9 cellular contexts compared by ENCODE assay signal in genomic region chr22:29071261-29072045, GRCh38. TPM values are rescaled to one million over a fixed set of nuclear protein-coding genes. Genes with fewer than 3 reads are reported as not detected.
DNase-seq lines count a peak whose midpoint lies in the region; ATAC-seq and TF ChIP-seq lines count a peak whose summit lies in the region.
"Had no signal": no experiment of that assay in that cellular context is flagged by ENCODE, and none has a peak within 500 bp of the region (broad histone marks: within the 10 kb centered on the region; RNA-seq: fewer than 3 reads in every experiment).

No MANE protein-coding gene starts in this region.

- CTCF ChIA-PET in OCI-LY7 (lab: Charles Lee; ENCODE audit: unreplicated experiment) = no interaction called here

- no peaks in the 10 kb centered on the region for H4K20me1 ChIP-seq in OCI-LY7 (ENCODE audit: insufficient read depth, low read length)

- H3K4me2 ChIP-seq in OCI-LY7 (ENCODE audit: low read length) = no peak overlapping the region

- peaks cover 0 to 14% of the 10 kb centered on the region in 2 donors for H3K4me1 ChIP-seq in ascending aorta
- H3K4me1 ChIP-seq in iPS-20b (ENCODE audit: insufficient read depth, low read length) = peaks cover 7% of the 10 kb centered on the region; the same call in 1 of the 2 replicates
- no peaks in the 10 kb centered on the region for H3K4me1 ChIP-seq in OCI-LY7 (ENCODE audit: insufficient read depth, low read length, poor library complexity, severe bottlenecking)

- BruUV-seq in OCI-LY7 (replicated peaks; lab: Mats Ljungman, UMichigan) = no TSS peak

- H3K9me3 ChIP-seq in ascending aorta (no peaks in the 10 kb centered on the region), iPS-20b (ENCODE audit: insufficient read depth, low read depth, low read length) (no peaks in the 10 kb centered on the region), OCI-LY7 (ENCODE audit: low read length) (no peaks in the 10 kb centered on the region)

- H3K4me3 ChIP-seq in ascending aorta (peak overlapping the region; percentile 40 to 91), iPS-20b (ENCODE audit: low read length) (peak overlapping the region; percentile 61), OCI-LY7 (ENCODE audit: low read depth, low read length, poor library complexity, severe bottlenecking) (no peak overlapping the region)

- ATAC-seq in GM21390 (IDR thresholded peaks at IDR 0.05; ENCODE audit: unreplicated experiment) = no peak

- TF ChIP-seq CTCF in ascending aorta (IDR thresholded peaks at IDR 0.05) (no peak), OCI-LY7 (conservative IDR thresholded peaks at IDR 0.05; ENCODE audit: low read length) (no peak)

- H3K36me3 ChIP-seq in ascending aorta = no peaks in the 10 kb centered on the region
- H3K36me3 ChIP-seq in iPS-20b (ENCODE audit: insufficient read depth, low read depth, low read length) = no peaks in the 10 kb centered on the region
- no peaks in the 10 kb centered on the region for H3K36me3 ChIP-seq in OCI-LY7 (ENCODE audit: insufficient read depth, low read length)

- H3K9ac ChIP-seq in iPS-20b (ENCODE audit: low read depth, low read length) = no peak overlapping the region

- DNase-seq in EL (peak; percentile 52), NCI-H1694 treated with DMSO at 0.1 percent for 48 hours (lab: John Stamatoyannopoulos, UW) (peak; percentile 68), ascending aorta (ENCODE audit: low spot score in 2 of 2) (peak in 1 of 2 donors; percentile 72), OCI-LY7 (ENCODE audit: low spot score) (no peak), UCSD-AML1 (lab: John Stamatoyannopoulos, UW; ENCODE audit: unreplicated experiment) (no peak)
- peak; percentile 29 to 56 for DNase-seq in stimulated activated CD4-positive, alpha-beta T cell treated with anti-CD3 and anti-CD28 coated beads, Interleukin-2, amount 100 ng/mL, for 24 hours

- H3K27me3 ChIP-seq in ascending aorta (no peaks in the 10 kb centered on the region), iPS-20b (ENCODE audit: insufficient read depth, low read length) (peaks cover 70% of the 10 kb centered on the region)

- POLR2A ChIA-PET in OCI-LY7 (lab: Charles Lee) = no interaction called here

- intact Hi-C loops in ascending aorta (cut with DNase I) = loop anchor here (5.0 kb wide), 1 partner anchor 81 kb away; no protein-coding TSS in a partner anchor
- intact Hi-C loops in OCI-LY7 (cut with micrococcal nuclease; ENCODE audit: unreplicated experiment) = no loop called here

- H2AFZ ChIP-seq in OCI-LY7 (ENCODE audit: low read length) = no peak overlapping the region

- H3K27ac ChIP-seq in ascending aorta (no peak overlapping the region), iPS-20b (ENCODE audit: low read length) (no peak overlapping the region), OCI-LY7 (ENCODE audit: low read depth, low read length, poor library complexity, severe bottlenecking) (no peak overlapping the region)

- no peaks in the 10 kb centered on the region for H3K79me2 ChIP-seq in OCI-LY7 (ENCODE audit: insufficient read depth, low read depth, low read length)

- no peaks in the 10 kb centered on the region for H3K9me2 ChIP-seq in OCI-LY7 (ENCODE audit: insufficient read depth, low read length)

RNA-seq across cellular contexts. Expression of gene KREMEN1, which starts 1.4 kb away (rescaled TPM):
- total RNA-seq in ascending aorta (10.7 TPM), OCI-LY7 (2022) (not detected in 2 replicates)
- not detected in 2 replicates for total RNA-seq in OCI-LY7 (2014; rRNA removed; shearing (Covaris generic))

RNA-seq across cellular contexts. Expression of gene C22orf31, which starts 9.8 kb away (rescaled TPM):
- total RNA-seq in ascending aorta (not detected), OCI-LY7 (2022) (not detected in 2 replicates)
- total RNA-seq in OCI-LY7 (2014; rRNA removed; shearing (Covaris generic)) = not detected in 2 replicates
- total RNA-seq: mononuclear cell had no signal

Comparison
In these comparisons a context has a peak if more than half of its experiments do, and no peak if none do; other contexts are left out.
1. DNase-seq: peak in EL (single experiment), NCI-H1694 treated with DMSO at 0.1 percent for 48 hours (single experiment) and stimulated activated CD4-positive, alpha-beta T cell treated with anti-CD3 and anti-CD28 coated beads, Interleukin-2, amount 100 ng/mL, for 24 hours (2 of 2); none in OCI-LY7 (single experiment) and UCSD-AML1 (single experiment).
2. RNA of gene KREMEN1, which starts 1.4 kb away (total RNA-seq): 10.7 TPM in ascending aorta (single experiment); not detected in OCI-LY7; every median in the first group is over 10 times any median in the second.